ENCODE assay signal across 2 cellular contexts in the genomic region with DNA sequence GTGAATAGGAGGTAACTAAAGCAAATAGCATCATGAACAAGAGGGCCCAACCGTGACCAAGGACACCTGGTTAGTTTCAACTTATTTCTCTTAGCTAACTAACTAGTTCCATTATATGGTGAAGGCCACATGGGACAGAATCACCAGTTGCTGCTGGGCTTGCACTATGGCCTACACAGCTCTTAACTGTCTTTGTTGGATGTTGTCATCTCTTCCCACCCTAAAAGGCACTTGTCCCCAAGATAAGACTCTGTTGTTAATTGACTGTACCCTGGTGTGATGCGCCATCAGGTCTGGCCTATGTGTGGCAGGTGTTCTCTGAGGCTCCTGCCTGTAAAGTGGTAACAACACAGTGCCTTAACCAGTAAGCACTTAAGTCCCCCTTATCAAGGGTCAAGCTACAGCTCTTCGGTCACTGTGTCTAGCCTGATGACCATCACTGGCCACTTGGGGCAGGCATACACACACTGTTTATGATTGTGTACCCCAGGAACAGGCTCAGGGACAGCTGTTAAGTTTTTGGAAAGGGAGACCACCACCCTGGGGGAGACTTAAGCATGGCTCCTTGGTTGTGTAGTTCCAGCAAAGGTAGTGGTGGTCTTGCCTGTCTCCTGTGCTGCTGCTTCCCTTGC.
TF ChIP-seq lines count a peak whose summit lies in the region.

No MANE protein-coding gene starts in this region.

TF ChIP-seq in HepG2, 621 proteins besides CTCF, POLR2A, EP300 and RAD21:
- TF ChIP-seq, protein P1, sequence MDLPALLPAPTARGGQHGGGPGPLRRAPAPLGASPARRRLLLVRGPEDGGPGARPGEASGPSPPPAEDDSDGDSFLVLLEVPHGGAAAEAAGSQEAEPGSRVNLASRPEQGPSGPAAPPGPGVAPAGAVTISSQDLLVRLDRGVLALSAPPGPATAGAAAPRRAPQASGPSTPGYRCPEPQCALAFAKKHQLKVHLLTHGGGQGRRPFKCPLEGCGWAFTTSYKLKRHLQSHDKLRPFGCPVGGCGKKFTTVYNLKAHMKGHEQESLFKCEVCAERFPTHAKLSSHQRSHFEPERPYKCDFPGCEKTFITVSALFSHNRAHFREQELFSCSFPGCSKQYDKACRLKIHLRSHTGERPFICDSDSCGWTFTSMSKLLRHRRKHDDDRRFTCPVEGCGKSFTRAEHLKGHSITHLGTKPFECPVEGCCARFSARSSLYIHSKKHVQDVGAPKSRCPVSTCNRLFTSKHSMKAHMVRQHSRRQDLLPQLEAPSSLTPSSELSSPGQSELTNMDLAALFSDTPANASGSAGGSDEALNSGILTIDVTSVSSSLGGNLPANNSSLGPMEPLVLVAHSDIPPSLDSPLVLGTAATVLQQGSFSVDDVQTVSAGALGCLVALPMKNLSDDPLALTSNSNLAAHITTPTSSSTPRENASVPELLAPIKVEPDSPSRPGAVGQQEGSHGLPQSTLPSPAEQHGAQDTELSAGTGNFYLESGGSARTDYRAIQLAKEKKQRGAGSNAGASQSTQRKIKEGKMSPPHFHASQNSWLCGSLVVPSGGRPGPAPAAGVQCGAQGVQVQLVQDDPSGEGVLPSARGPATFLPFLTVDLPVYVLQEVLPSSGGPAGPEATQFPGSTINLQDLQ (CRISPR knock-in tag; IDR thresholded peaks at IDR 0.05): peak; percentile 9; the same call in 1 of the 2 replicates
- TF ChIP-seq MAFG (CRISPR knock-in tag; IDR thresholded peaks at IDR 0.05) (0 out of 2 replicates have a peak, but pooled peaks have one; percentile 14), ZNF674 (CRISPR knock-in tag; IDR thresholded peaks at IDR 0.05; ENCODE audit: low read depth) (no peak), NR2C2 (CRISPR knock-in tag; IDR thresholded peaks at IDR 0.05; ENCODE audit: borderline replicate concordance) (no peak)
- TF ChIP-seq, protein P2, sequence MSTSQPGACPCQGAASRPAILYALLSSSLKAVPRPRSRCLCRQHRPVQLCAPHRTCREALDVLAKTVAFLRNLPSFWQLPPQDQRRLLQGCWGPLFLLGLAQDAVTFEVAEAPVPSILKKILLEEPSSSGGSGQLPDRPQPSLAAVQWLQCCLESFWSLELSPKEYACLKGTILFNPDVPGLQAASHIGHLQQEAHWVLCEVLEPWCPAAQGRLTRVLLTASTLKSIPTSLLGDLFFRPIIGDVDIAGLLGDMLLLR (CRISPR knock-in tag; IDR thresholded peaks at IDR 0.05): 0 out of 2 replicates have a peak, but pooled peaks have one; percentile 15

TF ChIP-seq in K562, 482 proteins besides CTCF, POLR2A, EP300 and RAD21:
- TF ChIP-seq, protein P3, sequence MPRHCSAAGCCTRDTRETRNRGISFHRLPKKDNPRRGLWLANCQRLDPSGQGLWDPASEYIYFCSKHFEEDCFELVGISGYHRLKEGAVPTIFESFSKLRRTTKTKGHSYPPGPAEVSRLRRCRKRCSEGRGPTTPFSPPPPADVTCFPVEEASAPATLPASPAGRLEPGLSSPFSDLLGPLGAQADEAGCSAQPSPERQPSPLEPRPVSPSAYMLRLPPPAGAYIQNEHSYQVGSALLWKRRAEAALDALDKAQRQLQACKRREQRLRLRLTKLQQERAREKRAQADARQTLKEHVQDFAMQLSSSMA (CRISPR knock-in tag; IDR thresholded peaks at IDR 0.05): no peak
- TF ChIP-seq TGIF2 (CRISPR knock-in tag; IDR thresholded peaks at IDR 0.05): no peak
- TF ChIP-seq, protein P4, sequence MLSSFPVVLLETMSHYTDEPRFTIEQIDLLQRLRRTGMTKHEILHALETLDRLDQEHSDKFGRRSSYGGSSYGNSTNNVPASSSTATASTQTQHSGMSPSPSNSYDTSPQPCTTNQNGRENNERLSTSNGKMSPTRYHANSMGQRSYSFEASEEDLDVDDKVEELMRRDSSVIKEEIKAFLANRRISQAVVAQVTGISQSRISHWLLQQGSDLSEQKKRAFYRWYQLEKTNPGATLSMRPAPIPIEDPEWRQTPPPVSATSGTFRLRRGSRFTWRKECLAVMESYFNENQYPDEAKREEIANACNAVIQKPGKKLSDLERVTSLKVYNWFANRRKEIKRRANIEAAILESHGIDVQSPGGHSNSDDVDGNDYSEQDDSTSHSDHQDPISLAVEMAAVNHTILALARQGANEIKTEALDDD (IDR thresholded peaks at IDR 0.05): peak; percentile 57
